ENCODE assay signal across 25 cellular contexts in the genomic region with DNA sequence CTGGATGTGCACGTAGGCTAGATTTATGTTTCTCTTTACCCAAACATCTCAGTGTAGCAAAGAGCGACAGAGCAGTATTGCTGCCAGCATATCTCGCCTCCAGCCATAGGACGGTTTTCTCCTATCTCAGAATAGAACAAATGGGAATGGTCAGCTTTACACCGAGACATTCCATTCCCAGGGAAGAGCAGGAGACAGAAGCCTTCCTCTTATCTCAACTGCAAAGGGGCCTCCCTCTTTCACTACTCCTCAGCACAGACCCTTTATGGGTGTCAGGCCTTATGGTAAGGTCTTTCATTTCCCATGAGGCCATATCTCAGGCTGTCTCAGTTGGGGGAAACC. TPM values are rescaled to one million over a fixed set of nuclear protein-coding genes. Genes with fewer than 3 reads are reported as not detected.
A peak's percentile ranks its signal among the peaks of the same experiment; 100 is the strongest.
DNase-seq lines count a peak whose midpoint lies in the region; ATAC-seq and TF ChIP-seq lines count a peak whose summit lies in the region.
"Had no signal": no experiment of that assay in that cellular context is flagged by ENCODE, and none has a peak within 500 bp of the region (broad histone marks: within the 10 kb centered on the region; RNA-seq: fewer than 3 reads in every experiment).

No MANE protein-coding gene starts in this region.

- DNase-seq in SJCRH30, result peak in 1 of 2 experiments; percentile 32
- peak; percentile 69 for DNase-seq in fibroblast of villous mesenchyme (ENCODE audit: low read depth)
- DNase-seq in upper lobe of left lung, result no peak
- no peak for DNase-seq in activated CD8-positive, alpha-beta memory T cell treated with anti-CD3 and anti-CD28 coated beads, Interleukin-2, amount 50 U/mL, for 48 hours
- no peak for DNase-seq in NCI-H1417 (lab: John Stamatoyannopoulos, UW)
- DNase-seq: activated CD4-positive, alpha-beta memory T cell treated with anti-CD3 and anti-CD28 coated beads for 36 hours; dermis blood vessel endothelial cell; DMS79; heart right ventricle; Karpas-422; left ventricle myocardium inferior; MV-4-11; NCI-H1694; NCI-H2171 treated with DMSO at 0.1 percent for 48 hours; NCI-H526; T-helper 9 cell had no signal

- H3K4me1 ChIP-seq in SJCRH30, result peaks cover 9% of the 10 kb centered on the region; the same call in 1 of the 2 replicates
- H3K4me1 ChIP-seq in upper lobe of left lung, result peaks cover 3 to 17% (median 8%) of the 10 kb centered on the region in 4 donors

- peak overlapping the region; percentile 96 to 99 (median 99) for H3K27ac Mint-ChIP-seq in nephron
- H3K27ac Mint-ChIP-seq: activated CD4-positive, alpha-beta memory T cell treated with anti-CD3 and anti-CD28 coated beads for 36 hours had no signal

- 76 to 82% methylated on average over 5 of the region's 5 CpGs for WGBS in upper lobe of left lung, 2 donors

- no peaks in the 10 kb centered on the region for H3K36me3 Mint-ChIP-seq in nephron (ENCODE audit: low read depth)
- H3K36me3 Mint-ChIP-seq: activated CD4-positive, alpha-beta memory T cell treated with anti-CD3 and anti-CD28 coated beads for 36 hours; WTC11 had no signal

- no peaks in the 10 kb centered on the region for H3K27me3 Mint-ChIP-seq in nephron (ENCODE audit: low read depth)
- H3K27me3 Mint-ChIP-seq: activated CD4-positive, alpha-beta memory T cell treated with anti-CD3 and anti-CD28 coated beads for 36 hours had no signal

- H3K4me3 ChIP-seq in SJCRH30, result peak overlapping the region; percentile 20
- H3K4me3 ChIP-seq in fibroblast of villous mesenchyme (ENCODE audit: low read depth, low read length), result no peak overlapping the region
- no peak overlapping the region for H3K4me3 ChIP-seq in upper lobe of left lung
- H3K4me3 ChIP-seq: GM12878, heart right ventricle, left ventricle myocardium inferior had no signal

- H3K4me3 Mint-ChIP-seq in nephron, result peak overlapping the region in 1 of 3 experiments; percentile 15
- H3K4me3 Mint-ChIP-seq: activated CD4-positive, alpha-beta memory T cell treated with anti-CD3 and anti-CD28 coated beads for 36 hours; WTC11 had no signal

- TF ChIP-seq CTCF in fibroblast of villous mesenchyme (IDR thresholded peaks at IDR 0.05; ENCODE audit: insufficient read depth, low read depth, low read length) (no peak), nephron (IDR thresholded peaks at IDR 0.05; ENCODE audit: unreplicated experiment in 3 of 3) (no peak), upper lobe of left lung (IDR thresholded peaks at IDR 0.05) (no peak)

- no peak for ATAC-seq in upper lobe of left lung (ENCODE audit: low FRiP score in 2 of 2)
- ATAC-seq in activated CD4-positive, CD25-positive, alpha-beta regulatory T cell treated with anti-CD3 and anti-CD28 coated beads, Interleukin-2, amount 50 U/mL, for 24 hours, result no peak
- ATAC-seq: GM12878, heart right ventricle, sciatic nerve, WTC11 had no signal

- no peak for TF ChIP-seq EP300 in upper lobe of left lung (IDR thresholded peaks at IDR 0.05)

- H3K9me3 ChIP-seq in SJCRH30 (replicated peaks) (no peaks in the 10 kb centered on the region), upper lobe of left lung (no peaks in the 10 kb centered on the region)
- H3K9me3 ChIP-seq: heart right ventricle, left ventricle myocardium inferior had no signal

- H3K27me3 ChIP-seq in SJCRH30 (no peaks in the 10 kb centered on the region), upper lobe of left lung (no peaks in the 10 kb centered on the region)
- H3K27me3 ChIP-seq: heart right ventricle had no signal

- H3K4me1 Mint-ChIP-seq in nephron, result peaks cover 28% of the 10 kb centered on the region

- H3K9me3 Mint-ChIP-seq in nephron, result no peaks in the 10 kb centered on the region
- H3K9me3 Mint-ChIP-seq: activated CD4-positive, alpha-beta memory T cell treated with anti-CD3 and anti-CD28 coated beads for 36 hours had no signal

- TF ChIP-seq POLR2A in upper lobe of left lung (IDR thresholded peaks at IDR 0.05), result no peak

- H3K36me3 ChIP-seq in SJCRH30 (no peaks in the 10 kb centered on the region), upper lobe of left lung (no peaks in the 10 kb centered on the region)
- H3K36me3 ChIP-seq: heart right ventricle, left ventricle myocardium inferior had no signal

- H3K27ac ChIP-seq in SJCRH30 (no peak overlapping the region), upper lobe of left lung (peak overlapping the region in 3 of 4 donors; percentile 23 to 79 (median 55))
- H3K27ac ChIP-seq: heart right ventricle, left ventricle myocardium inferior, RWPE1 had no signal

RNA-seq across cellular contexts. Expression of a gene that starts 19.2 kb away (rescaled TPM):
- total RNA-seq in SJCRH30 (2014; rRNA removed; shearing (Covaris generic)), result 10.3 and 11.2 TPM in 2 replicates
- total RNA-seq in fibroblast of villous mesenchyme (123 and 136 TPM in 2 replicates), upper lobe of left lung (100 to 1,000 TPM; 112 to 359 (median 236) TPM)

RNA-seq across cellular contexts. Expression of a gene that starts 41.2 kb away (rescaled TPM):
- 49.8 and 57.9 TPM in 2 replicates for total RNA-seq in SJCRH30 (2014; rRNA removed; shearing (Covaris generic))
- total RNA-seq in fibroblast of villous mesenchyme (26.1 and 26.8 TPM in 2 replicates), upper lobe of left lung (100 to 1,000 TPM in 2 of 6 donors, 10 to 100 TPM in 4; 69.8 to 153 (median 87.2) TPM)

RNA-seq across cellular contexts. Expression of a gene that starts 41.6 kb away (rescaled TPM):
- 125 and 149 TPM in 2 replicates for total RNA-seq in SJCRH30 (2014; rRNA removed; shearing (Covaris generic))
- total RNA-seq in fibroblast of villous mesenchyme (104 and 110 TPM in 2 replicates), upper lobe of left lung (100 to 1,000 TPM in 4 of 6 donors, 10 to 100 TPM in 2; 67.1 to 168 (median 118) TPM)

RNA-seq across cellular contexts. Expression of a gene that starts 45.1 kb away (rescaled TPM):
- not detected in 2 replicates for total RNA-seq in SJCRH30 (2014; rRNA removed; shearing (Covaris generic))
- total RNA-seq in fibroblast of villous mesenchyme (0.43 TPM in 1 of 2 replicates, not detected in the other), upper lobe of left lung (1 to 10 TPM in 5 of 6 donors, under 1 TPM in 1; 0.77 to 8.5 (median 4.3) TPM)
- total RNA-seq: activated CD4-positive, alpha-beta memory T cell treated with anti-CD3 and anti-CD28 coated beads for 36 hours; bronchial epithelial cell; GM12878; heart right ventricle; HT1080; left ventricle myocardium inferior; omental fat pad; sciatic nerve had no signal

RNA-seq across cellular contexts. Expression of a gene that starts 50.7 kb away (rescaled TPM):
- 0.24 and 0.25 TPM in 2 replicates for total RNA-seq in SJCRH30 (2014; rRNA removed; shearing (Covaris generic))
- total RNA-seq in fibroblast of villous mesenchyme, result under 0.01 TPM in 1 of 2 replicates, not detected in the other
- 1 to 10 TPM in 5 of 6 donors, under 1 TPM in 1; 0.33 to 6.4 (median 4.1) TPM for total RNA-seq in upper lobe of left lung
- total RNA-seq: dermis blood vessel endothelial cell had no signal
